11 cellular contexts compared by ENCODE assay signal in genomic region chr16:87489434-87490045, GRCh38. TPM values are rescaled to one million over a fixed set of nuclear protein-coding genes. Genes with fewer than 3 reads are reported as not detected.
A peak's percentile ranks its signal among the peaks of the same experiment; 100 is the strongest.
DNase-seq lines count a peak whose midpoint lies in the region; ATAC-seq lines count a peak whose summit lies in the region.
"Had no signal": no experiment of that assay in that cellular context is flagged by ENCODE, and none has a peak within 500 bp of the region (broad histone marks: within the 10 kb centered on the region; RNA-seq: fewer than 3 reads in every experiment).

No MANE protein-coding gene starts in this region.

- peaks cover 11% of the 10 kb centered on the region for H3K36me3 Mint-ChIP-seq in T-helper 2 cell treated with Interferon-gamma antibody and Interleukin-4, amounts not matched to agents 5 μg/mL and 100 μg/mL, for 36 hours (ENCODE audit: low read depth)
- peaks cover 6 to 38% of the 10 kb centered on the region in 2 donors for H3K36me3 Mint-ChIP-seq in activated naive CD4-positive, alpha-beta T cell treated with anti-CD3 and anti-CD28 coated beads, Interleukin-2, amount 50 U/mL, for 72 hours
- H3K36me3 Mint-ChIP-seq in immature natural killer cell, result no peaks in the 10 kb centered on the region

- H3K9me3 Mint-ChIP-seq in T-helper 2 cell treated with Interferon-gamma antibody and Interleukin-4, amounts not matched to agents 5 μg/mL and 100 μg/mL, for 36 hours, result no peaks in the 10 kb centered on the region
- no peaks in the 10 kb centered on the region for H3K9me3 Mint-ChIP-seq in activated naive CD4-positive, alpha-beta T cell treated with anti-CD3 and anti-CD28 coated beads, Interleukin-2, amount 50 U/mL, for 72 hours
- no peaks in the 10 kb centered on the region for H3K9me3 Mint-ChIP-seq in immature natural killer cell

- peaks cover 59% of the 10 kb centered on the region for H3K4me1 Mint-ChIP-seq in T-helper 2 cell treated with Interferon-gamma antibody and Interleukin-4, amounts not matched to agents 5 μg/mL and 100 μg/mL, for 36 hours (ENCODE audit: low read depth)
- peaks cover 71 to 80% of the 10 kb centered on the region in 2 donors for H3K4me1 Mint-ChIP-seq in immature natural killer cell

- no peaks in the 10 kb centered on the region for H3K27me3 ChIP-seq in stomach smooth muscle (ENCODE audit: control insufficient read depth in 1 of 2, insufficient read depth in 2 of 2, low read length in 2 of 2)

- peaks cover 50% of the 10 kb centered on the region for H3K4me1 ChIP-seq in stomach smooth muscle (ENCODE audit: control insufficient read depth, insufficient read depth, low read length)

- no peak overlapping the region for H3K9ac ChIP-seq in stomach smooth muscle (ENCODE audit: low read length in 2 of 2)

- no peaks in the 10 kb centered on the region for H3K9me3 ChIP-seq in stomach smooth muscle (ENCODE audit: control insufficient read depth in 2 of 2, low read length in 2 of 2)

- DNase-seq in T-helper 2 cell treated with Interferon-gamma antibody and Interleukin-4, amounts not matched to agents 5 μg/mL and 100 μg/mL, for 36 hours (ENCODE audit: low spot score), result no peak
- DNase-seq in T-helper 2 cell, result no peak
- DNase-seq in activated naive CD4-positive, alpha-beta T cell treated with anti-CD3 and anti-CD28 coated beads, Interleukin-2, amount 50 U/mL, for 72 hours (ENCODE audit: low spot score in 2 of 2), result no peak
- DNase-seq in immature natural killer cell, result no peak
- no peak for DNase-seq in left lobe of liver (ENCODE audit: low spot score)
- DNase-seq: ACHN, NCI-H1048, SW 1271 had no signal

- H3K4me3 Mint-ChIP-seq in T-helper 2 cell treated with Interferon-gamma antibody and Interleukin-4, amounts not matched to agents 5 μg/mL and 100 μg/mL, for 36 hours, result peak overlapping the region; percentile 76
- peak overlapping the region; percentile 69 to 84 (median 77) for H3K4me3 Mint-ChIP-seq in immature natural killer cell

- H3K27me3 Mint-ChIP-seq in T-helper 2 cell treated with Interferon-gamma antibody and Interleukin-4, amounts not matched to agents 5 μg/mL and 100 μg/mL, for 36 hours (ENCODE audit: low read depth), result peaks cover 23% of the 10 kb centered on the region
- H3K27me3 Mint-ChIP-seq in immature natural killer cell (ENCODE audit: low read depth in 3 of 3), result peaks cover 6 to 16% (median 10%) of the 10 kb centered on the region in 3 donors

- ATAC-seq in activated naive CD4-positive, alpha-beta T cell treated with anti-CD3 and anti-CD28 coated beads, Interleukin-2, amount 50 U/mL, for 72 hours, result no peak
- ATAC-seq in HG03342 (IDR thresholded peaks at IDR 0.05; ENCODE audit: unreplicated experiment), result no peak
- ATAC-seq in left lobe of liver, result no peak
- ATAC-seq in HG03469 (IDR thresholded peaks at IDR 0.05; ENCODE audit: unreplicated experiment), result no peak

- H3K27ac ChIP-seq in stomach smooth muscle (ENCODE audit: low read length), result no peak overlapping the region

- H3K27ac Mint-ChIP-seq in T-helper 2 cell treated with Interferon-gamma antibody and Interleukin-4, amounts not matched to agents 5 μg/mL and 100 μg/mL, for 36 hours, result no peak overlapping the region
- peak overlapping the region; percentile 39 to 90 for H3K27ac Mint-ChIP-seq in activated naive CD4-positive, alpha-beta T cell treated with anti-CD3 and anti-CD28 coated beads, Interleukin-2, amount 50 U/mL, for 72 hours
- peak overlapping the region in 3 of 6 donors; percentile 66 to 87 (median 77) for H3K27ac Mint-ChIP-seq in immature natural killer cell

- no peaks in the 10 kb centered on the region for H3K36me3 ChIP-seq in stomach smooth muscle (ENCODE audit: control insufficient read depth in 2 of 2, insufficient read depth in 2 of 2, low read length in 2 of 2)

- peak overlapping the region; percentile 68 to 77 for H3K4me3 ChIP-seq in stomach smooth muscle (ENCODE audit: low read length in 2 of 2)

RNA-seq across cellular contexts. Expression of gene ZCCHC14, which starts 3.3 kb away (rescaled TPM):
- total RNA-seq in activated naive CD4-positive, alpha-beta T cell treated with anti-CD3 and anti-CD28 coated beads, Interleukin-2, amount 50 U/mL, for 72 hours, result 10 to 100 TPM in 1 of 2 donors, 1 to 10 TPM in 1; 5.6 to 17.9 TPM
- under 1 TPM in 2 of 3 donors, not detected in 1; 0.17 to 0.48 TPM for polyA plus RNA-seq in immature natural killer cell
- total RNA-seq in left lobe of liver, result 19.3 TPM
